28 cellular contexts compared by ENCODE assay signal in the genomic region with DNA sequence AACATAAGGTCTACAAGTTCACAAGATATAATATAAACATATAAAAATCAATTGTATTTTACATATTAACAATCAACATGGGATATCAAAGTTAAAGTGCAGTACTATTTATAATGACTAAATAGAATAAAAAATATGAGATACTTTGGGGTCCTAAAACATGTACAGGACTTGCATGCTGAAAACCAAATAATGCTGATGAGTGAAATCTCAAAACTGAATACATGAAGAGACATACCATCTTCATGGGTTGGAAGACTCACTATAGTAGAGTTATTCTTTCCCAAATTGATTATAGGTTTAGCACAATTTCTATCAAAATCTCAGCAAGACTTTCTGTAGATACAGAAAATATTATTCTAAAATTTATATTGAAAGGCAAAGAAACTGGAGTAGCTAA.
"Had no signal": no experiment of that assay in that cellular context is flagged by ENCODE, and none has a peak within 500 bp of the region (broad histone marks: within the 10 kb centered on the region; RNA-seq: fewer than 3 reads in every experiment).

No MANE protein-coding gene starts in this region.

- H3K36me3 ChIP-seq: colonic mucosa, esophagus muscularis mucosa, esophagus squamous epithelium, gastrocnemius medialis, gastroesophageal sphincter, heart left ventricle, heart right ventricle had no signal

- H3K27ac ChIP-seq: colonic mucosa, coronary artery, epithelial cell of prostate, esophagus muscularis mucosa, esophagus squamous epithelium, foreskin keratinocyte, gastrocnemius medialis, gastroesophageal sphincter, heart left ventricle, heart right ventricle, hepatocyte had no signal

- H2AFZ ChIP-seq: hepatocyte had no signal

- H3K27me3 ChIP-seq: colonic mucosa, esophagus muscularis mucosa, esophagus squamous epithelium, foreskin keratinocyte, gastrocnemius medialis, gastroesophageal sphincter, heart left ventricle, heart right ventricle, hepatocyte had no signal

- ATAC-seq: effector memory CD8-positive, alpha-beta T cell; esophagus mucosa; foreskin keratinocyte; gastrocnemius medialis; gastroesophageal sphincter; heart left ventricle; heart right ventricle had no signal

- H3K4me1 ChIP-seq: colonic mucosa, esophagus muscularis mucosa, esophagus squamous epithelium, foreskin keratinocyte, gastrocnemius medialis, gastroesophageal sphincter, heart left ventricle, heart right ventricle had no signal

- DNase-seq: colonic mucosa; cortex of kidney; dermis blood vessel endothelial cell; effector CD4-positive, alpha-beta T cell; effector CD8-positive, alpha-beta T cell; effector memory CD4-positive, alpha-beta T cell; effector memory CD8-positive, alpha-beta T cell; endodermal cell; erythroblast; esophagus squamous epithelium; foreskin fibroblast; foreskin keratinocyte; foreskin melanocyte; gastrocnemius medialis; glutamatergic neuron; head of caudate nucleus; heart left ventricle; heart right ventricle had no signal

- H3K79me2 ChIP-seq: hepatocyte had no signal

- H3K4me3 ChIP-seq: colonic mucosa, coronary artery, esophagus muscularis mucosa, esophagus squamous epithelium, gastrocnemius medialis, gastroesophageal sphincter, heart left ventricle, heart right ventricle, hepatocyte had no signal

- H3K9me3 ChIP-seq: colonic mucosa, esophagus muscularis mucosa, esophagus squamous epithelium, gastrocnemius medialis had no signal

- H3K4me2 ChIP-seq: hepatocyte had no signal

- FAIRE-seq: colon, endometrium, endothelial cell of umbilical vein, frontal cortex had no signal
